In genomic region chr10:75099952-75100763, GRCh38 we compare ENCODE assay signal across 8 cellular contexts. TPM values are rescaled to one million over a fixed set of nuclear protein-coding genes. Genes with fewer than 3 reads are reported as not detected.
DNase-seq lines count a peak whose midpoint lies in the region; ATAC-seq and TF ChIP-seq lines count a peak whose summit lies in the region.

No MANE protein-coding gene starts in this region.

- H3K9me3 ChIP-seq in endodermal cell (ENCODE audit: control insufficient read depth, low read length): no peaks in the 10 kb centered on the region

- no peaks in the 10 kb centered on the region for H3K9me3 Mint-ChIP-seq in endodermal cell

- H3K4me1 Mint-ChIP-seq in endodermal cell: peaks cover 6% of the 10 kb centered on the region

- no peak overlapping the region for H3K9ac ChIP-seq in endodermal cell (ENCODE audit: extremely low read depth, low read length, poor library complexity, severe bottlenecking)

- H3K4me3 ChIP-seq in endodermal cell (ENCODE audit: low read length): no peak overlapping the region

- H3K27me3 ChIP-seq in endodermal cell (ENCODE audit: control insufficient read depth, insufficient read depth, low read length, poor library complexity, severe bottlenecking): no peaks in the 10 kb centered on the region

- 16 to 22% methylated on average over 7 to 18 of the region's 18 CpGs for WGBS in endodermal cell (ENCODE audit: insufficient coverage in 1 of 2, insufficient read length in 1 of 2), 2 experiments

- peak; percentile 69 for ATAC-seq in HG02610 (IDR thresholded peaks at IDR 0.05; ENCODE audit: unreplicated experiment)

- H3K27ac ChIP-seq in endodermal cell (ENCODE audit: low read depth, low read length): no peak overlapping the region

- TF ChIP-seq CTCF in endodermal cell (conservative IDR thresholded peaks at IDR 0.05): peak; percentile 98

- peaks cover 8% of the 10 kb centered on the region for H3K27me3 Mint-ChIP-seq in endodermal cell (ENCODE audit: insufficient read depth)

- H3K36me3 Mint-ChIP-seq in endodermal cell (ENCODE audit: low read depth): no peaks in the 10 kb centered on the region

- DNase-seq in NCI-H2107 (lab: John Stamatoyannopoulos, UW) (peak; percentile 15), NCI-H2107 treated with DMSO at 0.1 percent for 48 hours (lab: John Stamatoyannopoulos, UW; ENCODE audit: unreplicated experiment) (no peak), NCI-H345 treated with DMSO at 0.1 percent for 48 hours (lab: John Stamatoyannopoulos, UW; ENCODE audit: unreplicated experiment) (peak; percentile 27), endodermal cell (peak; percentile 98), middle frontal gyrus (ENCODE audit: extremely low spot score, low spot score) (peak; percentile 59)
- DNase-seq in activated CD8-positive, alpha-beta memory T cell treated with anti-CD3 and anti-CD28 coated beads for 4 hours (ENCODE audit: low read depth in 2 of 2): peak; percentile 46 to 62
- DNase-seq in stimulated activated CD8-positive, alpha-beta memory T cell treated with anti-CD3 and anti-CD28 coated beads, Interleukin-2, amount 100 ng/mL, for 48 hours (ENCODE audit: low read depth in 2 of 2): peak; percentile 76 to 77

- no peak overlapping the region for H3K27ac Mint-ChIP-seq in endodermal cell

- no peaks in the 10 kb centered on the region for H3K4me1 ChIP-seq in endodermal cell (ENCODE audit: control insufficient read depth, insufficient read depth, low read length)

- H3K36me3 ChIP-seq in endodermal cell (ENCODE audit: control insufficient read depth, insufficient read depth, low read length): no peaks in the 10 kb centered on the region

- no peak overlapping the region for H3K4me3 Mint-ChIP-seq in endodermal cell

RNA-seq across cellular contexts. Expression of gene SAMD8, which starts 11.3 kb away (rescaled TPM):
- total RNA-seq in endodermal cell: 10 to 100 TPM; 25.9 to 31.7 TPM
- 18.8 TPM for polyA plus RNA-seq in endodermal cell (2013, experiment 1 of 2)
- 18.5 TPM for polyA plus RNA-seq in endodermal cell (2013, experiment 2 of 2)
